8 cellular contexts compared by ENCODE assay signal in genomic region chr1:58754683-58755467, GRCh38. TPM values are rescaled to one million over a fixed set of nuclear protein-coding genes. Genes with fewer than 3 reads are reported as not detected.
DNase-seq lines count a peak whose midpoint lies in the region; ATAC-seq, FAIRE-seq and TF ChIP-seq lines count a peak whose summit lies in the region.

No MANE protein-coding gene starts in this region.

- no peaks in the 10 kb centered on the region for H3K27me3 ChIP-seq in lower lobe of right lung (ENCODE audit: low read depth)

- no peaks in the 10 kb centered on the region for H3K36me3 Mint-ChIP-seq in stimulated activated naive CD8-positive, alpha-beta T cell treated with anti-CD3 and anti-CD28 coated beads, Interleukin-15, Interleukin-2, amounts not matched to agents 100 ng/mL and 50 ng/mL, for 24 hours (ENCODE audit: low read depth)

- no peak for DNase-seq in stimulated activated naive CD8-positive, alpha-beta T cell treated with anti-CD3 and anti-CD28 coated beads, Interleukin-15, Interleukin-2, amounts not matched to agents 100 U/mL and 50 U/mL, for 24 hours
- peak; percentile 6 for DNase-seq in activated gamma-delta T cell treated with anti-CD3 and anti-CD28 coated beads, Interleukin-2, amount 50 U/mL, for 16 hours (ENCODE audit: low read depth)
- DNase-seq in lower lobe of right lung (no peak), anterior cingulate cortex (lab: John Stamatoyannopoulos, UW) (no peak), RCC 7860 (ENCODE audit: low spot score) (no peak)

- no peak overlapping the region for H3K4me3 ChIP-seq in lower lobe of right lung

- H3K36me3 ChIP-seq in lower lobe of right lung: no peaks in the 10 kb centered on the region

- no peaks in the 10 kb centered on the region for H3K9me3 ChIP-seq in lower lobe of right lung

- peak overlapping the region; percentile 89 for H3K27ac Mint-ChIP-seq in stimulated activated naive CD8-positive, alpha-beta T cell treated with anti-CD3 and anti-CD28 coated beads, Interleukin-15, Interleukin-2, amounts not matched to agents 100 ng/mL and 50 ng/mL, for 24 hours

- intact Hi-C loops in lower lobe of right lung (cut with DNase I): no loop called here

- FAIRE-seq in RCC 7860 (lab: Jason Lieb, UNC): no peak

- H3K4me1 Mint-ChIP-seq in stimulated activated naive CD8-positive, alpha-beta T cell treated with anti-CD3 and anti-CD28 coated beads, Interleukin-15, Interleukin-2, amounts not matched to agents 100 ng/mL and 50 ng/mL, for 24 hours (ENCODE audit: low read depth): peaks cover 49% of the 10 kb centered on the region

- peaks cover 4% of the 10 kb centered on the region for H3K9me3 Mint-ChIP-seq in stimulated activated naive CD8-positive, alpha-beta T cell treated with anti-CD3 and anti-CD28 coated beads, Interleukin-15, Interleukin-2, amounts not matched to agents 100 ng/mL and 50 ng/mL, for 24 hours

- H3K4me1 ChIP-seq in lower lobe of right lung: peaks cover 33% of the 10 kb centered on the region

- H3K27me3 Mint-ChIP-seq in stimulated activated naive CD8-positive, alpha-beta T cell treated with anti-CD3 and anti-CD28 coated beads, Interleukin-15, Interleukin-2, amounts not matched to agents 100 ng/mL and 50 ng/mL, for 24 hours: no peaks in the 10 kb centered on the region

- peak overlapping the region; percentile 60 for H3K27ac ChIP-seq in lower lobe of right lung

- no peak overlapping the region for H3K4me3 Mint-ChIP-seq in stimulated activated naive CD8-positive, alpha-beta T cell treated with anti-CD3 and anti-CD28 coated beads, Interleukin-15, Interleukin-2, amounts not matched to agents 100 ng/mL and 50 ng/mL, for 24 hours

- no peak for ATAC-seq in stimulated activated naive CD8-positive, alpha-beta T cell treated with anti-CD3 and anti-CD28 coated beads, Interleukin-15, Interleukin-2, amounts not matched to agents 100 U/mL and 50 U/mL, for 24 hours
- ATAC-seq in lower lobe of right lung (peak in 1 of 2 donors; percentile 27), GM19455 (IDR thresholded peaks at IDR 0.05; ENCODE audit: unreplicated experiment) (no peak), GM21723 (IDR thresholded peaks at IDR 0.05; ENCODE audit: unreplicated experiment) (no peak)

- no peak for TF ChIP-seq CTCF in lower lobe of right lung (IDR thresholded peaks at IDR 0.05)

RNA-seq across cellular contexts. Expression of gene JUN, which starts 29.0 kb away (rescaled TPM):
- total RNA-seq in lower lobe of right lung: 118 TPM

RNA-seq across cellular contexts. Expression of gene MYSM1, which starts 55.0 kb away (rescaled TPM):
- 35.5 TPM for total RNA-seq in lower lobe of right lung
